ENCODE assay signal across 16 cellular contexts in the genomic region with DNA sequence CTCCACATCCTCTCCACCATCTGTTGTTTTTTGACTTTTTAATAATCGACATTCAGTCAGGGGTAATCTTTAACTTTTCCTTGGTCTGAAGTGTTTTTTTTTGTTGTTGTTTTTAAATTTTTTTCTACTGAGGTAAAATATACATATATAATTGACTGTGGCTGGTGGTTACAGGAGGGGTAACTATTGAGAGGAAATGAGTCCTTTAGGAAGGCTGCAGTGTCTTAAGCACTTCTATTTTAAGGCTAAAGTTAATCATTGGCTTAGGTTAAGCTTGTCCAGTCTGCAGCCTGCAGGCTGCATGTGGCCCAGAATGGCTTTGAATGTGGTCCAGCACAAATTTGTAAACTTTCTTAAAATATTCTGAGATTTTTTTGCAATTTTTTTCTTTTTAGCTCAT.
DNase-seq lines count a peak whose midpoint lies in the region; ATAC-seq and TF ChIP-seq lines count a peak whose summit lies in the region.
"Had no signal": no experiment of that assay in that cellular context is flagged by ENCODE, and none has a peak within 500 bp of the region (broad histone marks: within the 10 kb centered on the region; RNA-seq: fewer than 3 reads in every experiment).

No MANE protein-coding gene starts in this region.

- no peak overlapping the region for H3K4me3 Mint-ChIP-seq in endothelial cell (ENCODE audit: unreplicated experiment)
- H3K4me3 Mint-ChIP-seq: naive thymus-derived CD8-positive, alpha-beta T cell; stimulated activated effector memory CD8-positive, alpha-beta T cell treated with anti-CD3 and anti-CD28 coated beads, Interleukin-12 subunit alpha, Interleukin-12 subunit beta, amount 100 ng/mL, for 72 hours had no signal

- no peaks in the 10 kb centered on the region for H3K27me3 Mint-ChIP-seq in endothelial cell (ENCODE audit: unreplicated experiment)

- ATAC-seq in GM18511 (IDR thresholded peaks at IDR 0.05; ENCODE audit: unreplicated experiment), result peak; percentile 98
- ATAC-seq in GM21423 (IDR thresholded peaks at IDR 0.05; ENCODE audit: unreplicated experiment), result peak; percentile 99
- ATAC-seq in HG03064 (IDR thresholded peaks at IDR 0.05; ENCODE audit: low read depth, unreplicated experiment), result peak; percentile 81
- ATAC-seq: esophagus mucosa; naive thymus-derived CD8-positive, alpha-beta T cell; stimulated activated effector memory CD8-positive, alpha-beta T cell treated with anti-CD3 and anti-CD28 coated beads, Interleukin-12 subunit alpha, Interleukin-12 subunit beta, amount 100 ng/mL, for 72 hours had no signal

- H3K27ac Mint-ChIP-seq in endothelial cell (ENCODE audit: unreplicated experiment), result no peak overlapping the region
- H3K27ac Mint-ChIP-seq: naive thymus-derived CD8-positive, alpha-beta T cell; stimulated activated effector memory CD8-positive, alpha-beta T cell treated with anti-CD3 and anti-CD28 coated beads, Interleukin-12 subunit alpha, Interleukin-12 subunit beta, amount 100 ng/mL, for 72 hours had no signal

- H3K36me3 Mint-ChIP-seq in endothelial cell (ENCODE audit: low read depth, unreplicated experiment), result no peaks in the 10 kb centered on the region
- H3K36me3 Mint-ChIP-seq: naive thymus-derived CD8-positive, alpha-beta T cell; stimulated activated effector memory CD8-positive, alpha-beta T cell treated with anti-CD3 and anti-CD28 coated beads, Interleukin-12 subunit alpha, Interleukin-12 subunit beta, amount 100 ng/mL, for 72 hours had no signal

- TF ChIP-seq CTCF in endothelial cell (IDR thresholded peaks at IDR 0.05; ENCODE audit: unreplicated experiment), result no peak

- DNase-seq in NCI-H82 treated with DMSO at 0.1 percent for 48 hours (lab: John Stamatoyannopoulos, UW; ENCODE audit: unreplicated experiment) (peak; percentile 24), AG08395 (ENCODE audit: low spot score) (no peak), GOT3 (lab: John Stamatoyannopoulos, UW) (no peak), SKM-1 treated with dmso at 0.1 percent for 144 hours (lab: John Stamatoyannopoulos, UW; ENCODE audit: unreplicated experiment) (no peak), endothelial cell (ENCODE audit: low spot score) (no peak)
- DNase-seq: amygdala; DMS79 treated with DMSO at 0.1 percent for 48 hours; naive thymus-derived CD8-positive, alpha-beta T cell; NCI-H1092; NCI-H345; stimulated activated CD4-positive, alpha-beta T cell treated with anti-CD3 and anti-CD28 coated beads, Interleukin-4, amount 100 ng/mL, for 1 hour had no signal

- H3K4me1 Mint-ChIP-seq in endothelial cell (ENCODE audit: unreplicated experiment), result no peaks in the 10 kb centered on the region
- H3K4me1 Mint-ChIP-seq: naive thymus-derived CD8-positive, alpha-beta T cell; stimulated activated effector memory CD8-positive, alpha-beta T cell treated with anti-CD3 and anti-CD28 coated beads, Interleukin-12 subunit alpha, Interleukin-12 subunit beta, amount 100 ng/mL, for 72 hours had no signal

- no peaks in the 10 kb centered on the region for H3K9me3 Mint-ChIP-seq in endothelial cell (ENCODE audit: unreplicated experiment)
